ENCODE assay signal across 1 cellular context in genomic region chr3:33403756-33404155, GRCh38.
TF ChIP-seq lines count a peak whose summit lies in the region.

No MANE protein-coding gene starts in this region.

TF ChIP-seq in IMR-90, 13 proteins besides CTCF, POLR2A, EP300 and RAD21:
- no peak for TF ChIP-seq FOS (IDR thresholded peaks at IDR 0.05; ENCODE audit: low read depth, low read length)
- TF ChIP-seq MAFK (IDR thresholded peaks at IDR 0.05; ENCODE audit: low read depth, low read length): no peak
- no peak for TF ChIP-seq USF2 (IDR thresholded peaks at IDR 0.05; ENCODE audit: low read depth, low read length)
- TF ChIP-seq MXI1 (IDR thresholded peaks at IDR 0.05; ENCODE audit: borderline replicate concordance, low read depth, low read length): no peak
- TF ChIP-seq MAZ (IDR thresholded peaks at IDR 0.05; ENCODE audit: borderline replicate concordance, low read depth, low read length): no peak
- TF ChIP-seq RCOR1 (IDR thresholded peaks at IDR 0.05; ENCODE audit: insufficient replicate concordance, low read length): no peak
- no peak for TF ChIP-seq SMC3 (IDR thresholded peaks at IDR 0.05; ENCODE audit: low read depth, low read length)
- no peak for TF ChIP-seq NFE2L2 (IDR thresholded peaks at IDR 0.05; ENCODE audit: low read depth, low read length)
- no peak for TF ChIP-seq RFX5 (IDR thresholded peaks at IDR 0.05; ENCODE audit: low read depth, low read length)
- TF ChIP-seq CHD1 (IDR thresholded peaks at IDR 0.05; ENCODE audit: low read depth, low read length): no peak
- no peak for TF ChIP-seq ELK1 (IDR thresholded peaks at IDR 0.05; ENCODE audit: borderline replicate concordance, low read depth, low read length)
- no peak for TF ChIP-seq BHLHE40 (IDR thresholded peaks at IDR 0.05; ENCODE audit: low read depth, low read length)
- TF ChIP-seq CEBPB (IDR thresholded peaks at IDR 0.05; ENCODE audit: low read depth, low read length): no peak
